ENCODE assay signal across 26 cellular contexts in genomic region chr12:122458105-122459035, GRCh38. TPM values are rescaled to one million over a fixed set of nuclear protein-coding genes. Genes with fewer than 3 reads are reported as not detected.
DNase-seq lines count a peak whose midpoint lies in the region; ATAC-seq, FAIRE-seq and TF ChIP-seq lines count a peak whose summit lies in the region.
"Had no signal": no experiment of that assay in that cellular context is flagged by ENCODE, and none has a peak within 500 bp of the region (broad histone marks: within the 10 kb centered on the region; RNA-seq: fewer than 3 reads in every experiment).

No MANE protein-coding gene starts in this region.

- CTCF ChIA-PET in H1 (lab: Charles Lee; ENCODE audit: partially characterized antibody): interaction anchor here (0.5 to 1.8 kb wide), 3 partner anchors 12 to 233 kb away, joined by 3 to 10 read pairs (median 6); no protein-coding TSS in a partner anchor

- H3K79me1 ChIP-seq in H1 (ENCODE audit: low read depth, low read length): no peaks in the 10 kb centered on the region

- no peak for TF ChIP-seq POLR2A in H1 (IDR thresholded peaks at IDR 0.05; ENCODE audit: control extremely low read depth in 1 of 2, low read depth in 2 of 2, low read length in 2 of 2)

- no peak overlapping the region for H3K4me2 ChIP-seq in H1 (ENCODE audit: insufficient read depth in 1 of 2, low read depth in 2 of 2, low read length in 2 of 2)

- POLR2A ChIA-PET in H1 (lab: Charles Lee; ENCODE audit: partially characterized antibody): interaction anchor here (1.4 to 1.5 kb wide), 2 partner anchors 42 to 69 kb away, joined by 4 read pairs; partner anchors contain the start of genes KNTC1 and RSRC2

- peaks cover 4% of the 10 kb centered on the region for H3K9me3 Mint-ChIP-seq in T-helper 2 cell treated with Interferon-gamma antibody and Interleukin-4, amounts not matched to agents 5 μg/mL and 100 μg/mL, for 36 hours
- H3K9me3 Mint-ChIP-seq in activated T-cell treated with anti-CD3 and anti-CD28 coated beads, Interleukin-2, amount 50 U/mL, for 4 hours: no peaks in the 10 kb centered on the region
- H3K9me3 Mint-ChIP-seq: activated naive CD4-positive, alpha-beta T cell treated with anti-CD3 and anti-CD28 coated beads, Interleukin-2, amount 50 U/mL, for 24 hours; activated T-helper 1 cell treated with anti-CD3 and anti-CD28 coated beads, Interleukin-12 subunit alpha, Interleukin-12 subunit beta, Interleukin-2, Interleukin-4 antibody, amounts not matched to agents 30 ng/mL and 10 ng/mL and 1 ng/mL, durations not matched to agents 14 hours and 24 hours and 36 hours had no signal

- no peak overlapping the region for H4K5ac ChIP-seq in H1 (ENCODE audit: insufficient read length, low read depth, low read length)

- H3K27me3 Mint-ChIP-seq in T-helper 2 cell treated with Interferon-gamma antibody and Interleukin-4, amounts not matched to agents 5 μg/mL and 100 μg/mL, for 36 hours (ENCODE audit: low read depth): no peaks in the 10 kb centered on the region
- no peaks in the 10 kb centered on the region for H3K27me3 Mint-ChIP-seq in activated T-cell treated with anti-CD3 and anti-CD28 coated beads, Interleukin-2, amount 50 U/mL, for 4 hours (ENCODE audit: low read depth)
- H3K27me3 Mint-ChIP-seq: activated naive CD4-positive, alpha-beta T cell treated with anti-CD3 and anti-CD28 coated beads, Interleukin-2, amount 50 U/mL, for 24 hours had no signal

- H3K4ac ChIP-seq in H1 (replicated peaks; ENCODE audit: insufficient read length, low read depth, low read length): no peak overlapping the region

- H3K14ac ChIP-seq in H1 (ENCODE audit: insufficient read length): no peak overlapping the region

- peak overlapping the region; percentile 17 for H3K27ac Mint-ChIP-seq in T-helper 2 cell treated with Interferon-gamma antibody and Interleukin-4, amounts not matched to agents 5 μg/mL and 100 μg/mL, for 36 hours
- H3K27ac Mint-ChIP-seq: activated naive CD4-positive, alpha-beta T cell treated with anti-CD3 and anti-CD28 coated beads, Interleukin-2, amount 50 U/mL, for 24 hours had no signal

- peaks cover 17% of the 10 kb centered on the region for H3K4me1 Mint-ChIP-seq in T-helper 2 cell treated with Interferon-gamma antibody and Interleukin-4, amounts not matched to agents 5 μg/mL and 100 μg/mL, for 36 hours (ENCODE audit: low read depth)
- peaks cover 21% of the 10 kb centered on the region for H3K4me1 Mint-ChIP-seq in activated T-cell treated with anti-CD3 and anti-CD28 coated beads, Interleukin-2, amount 50 U/mL, for 4 hours (ENCODE audit: low read depth)

- no peak overlapping the region for H2BK15ac ChIP-seq in H1 (ENCODE audit: low read length)

- no peak overlapping the region for H3K56ac ChIP-seq in H1 (replicated peaks; ENCODE audit: insufficient read length, low read depth, low read length)

- H2BK5ac ChIP-seq in H1 (ENCODE audit: low read depth, low read length): 0 out of 2 replicates have a peak overlapping the region, but pooled peaks have one; percentile 35

- H4K20me1 ChIP-seq in H1 (replicated peaks in 1 of 2; ENCODE audit: control insufficient read depth in 1 of 2, insufficient read depth in 2 of 2, low read length in 2 of 2): no peaks in the 10 kb centered on the region

- H3K4me1 ChIP-seq in H1 (replicated peaks in 1 of 4; ENCODE audit: control insufficient read depth in 3 of 4, insufficient read depth in 4 of 4, low read length in 3 of 4): no peaks in the 10 kb centered on the region
- H3K4me1 ChIP-seq: lower lobe of right lung had no signal

- WGBS in H1 (ENCODE audit: extremely low coverage in 1 of 2, insufficient coverage in 1 of 2, insufficient read length in 1 of 2, insufficient replicate concordance in 2 of 2, low coverage in 1 of 2, low lambda C conversion rate in 2 of 2, missing lambda C conversion rate in 1 of 2), 2 experiments: 92% methylated on average over 17 of the region's 17 CpGs; no CpG with 5 or more reads in 1 of the 2 experiments

- H3K4me3 Mint-ChIP-seq in T-helper 2 cell treated with Interferon-gamma antibody and Interleukin-4, amounts not matched to agents 5 μg/mL and 100 μg/mL, for 36 hours: no peak overlapping the region
- H3K4me3 Mint-ChIP-seq in activated T-cell treated with anti-CD3 and anti-CD28 coated beads, Interleukin-2, amount 50 U/mL, for 4 hours: no peak overlapping the region
- H3K4me3 Mint-ChIP-seq: activated naive CD4-positive, alpha-beta T cell treated with anti-CD3 and anti-CD28 coated beads, Interleukin-2, amount 50 U/mL, for 24 hours; activated T-helper 1 cell treated with anti-CD3 and anti-CD28 coated beads, Interleukin-12 subunit alpha, Interleukin-12 subunit beta, Interleukin-2, Interleukin-4 antibody, amounts not matched to agents 30 ng/mL and 10 ng/mL and 1 ng/mL, durations not matched to agents 14 hours and 24 hours and 36 hours had no signal

- no peak overlapping the region for H3K9ac ChIP-seq in H1 (replicated peaks in 1 of 4; ENCODE audit: extremely low read depth in 1 of 4, low read depth in 3 of 4, low read length in 3 of 4)

- no peak overlapping the region for H3K23ac ChIP-seq in H1 (ENCODE audit: insufficient read length)

- TF ChIP-seq EP300 in H1 (IDR thresholded peaks at IDR 0.05; ENCODE audit: borderline replicate concordance in 1 of 2, low read depth in 2 of 2, low read length in 2 of 2): no peak

- no peak overlapping the region for H4K91ac ChIP-seq in H1 (replicated peaks; ENCODE audit: insufficient read length, low read length)

- no peak for TF ChIP-seq CTCF in H1 (IDR thresholded peaks at IDR 0.05; ENCODE audit: control extremely low read depth in 1 of 3, insufficient read depth in 1 of 3, low read depth in 1 of 3, low read length in 3 of 3)

- no peak overlapping the region for H2AFZ ChIP-seq in H1 (ENCODE audit: low read length)

- H2BK12ac ChIP-seq in H1 (ENCODE audit: low read depth, low read length): peak overlapping the region; percentile 71; the same call in 1 of the 2 replicates

- H2AK5ac ChIP-seq in H1 (ENCODE audit: low read depth, low read length): peak overlapping the region; percentile 82; the same call in 1 of the 2 replicates

- H3K18ac ChIP-seq in H1 (ENCODE audit: extremely low read depth, low read length): no peak overlapping the region

- H3K27ac ChIP-seq in H1 (ENCODE audit: low read depth, low read length): no peak overlapping the region
- H3K27ac ChIP-seq: lower lobe of right lung, stomach had no signal

- ATAC-seq in activated T-cell treated with anti-CD3 and anti-CD28 coated beads, Interleukin-2, amount 50 U/mL, for 4 hours: no peak
- ATAC-seq: lower lobe of right lung, SK-N-SH treated with all-trans-retinoic acid at 6 μM for 48 hours had no signal

- peak; percentile 13 for FAIRE-seq in HTR-8/SVneo (lab: Jason Lieb, UNC)
- FAIRE-seq in H1 (lab: Jason Lieb, UNC): no peak
- FAIRE-seq: astrocyte, kidney had no signal

- no peak overlapping the region for H4K8ac ChIP-seq in H1 (ENCODE audit: extremely low read depth, insufficient read depth, low read length)

- H3K79me2 ChIP-seq in H1 (ENCODE audit: control insufficient read depth in 1 of 2, insufficient read depth in 2 of 2, low read length in 2 of 2): no peaks in the 10 kb centered on the region

- TF ChIP-seq RAD21 in H1 (IDR thresholded peaks at IDR 0.05 in 1 of 2, conservative IDR thresholded peaks at IDR 0.05 in 1 of 2; ENCODE audit: low read depth in 2 of 2, low read length in 2 of 2): no peak

- H3K27me3 ChIP-seq in H1 (replicated peaks in 1 of 4; ENCODE audit: control insufficient read depth in 3 of 4, extremely low read depth in 1 of 4, insufficient read depth in 3 of 4, low read length in 3 of 4): no peaks in the 10 kb centered on the region
- H3K27me3 ChIP-seq: stomach had no signal

- H2BK20ac ChIP-seq in H1 (ENCODE audit: low read length): no peak overlapping the region

- no peaks in the 10 kb centered on the region for H3K9me3 ChIP-seq in H1 (ENCODE audit: insufficient read depth in 2 of 2, low read depth in 1 of 2, low read length in 1 of 2)
- H3K9me3 ChIP-seq: lower lobe of right lung, stomach had no signal

- no peak overlapping the region for H3K4me3 ChIP-seq in H1 (ENCODE audit: extremely low read depth in 1 of 4, insufficient read depth in 2 of 4, low read depth in 3 of 4, low read length in 4 of 4)
- H3K4me3 ChIP-seq: lower lobe of right lung, stomach had no signal

- H3K23me2 ChIP-seq in H1 (ENCODE audit: low read depth, low read length): no peaks in the 10 kb centered on the region

- DNase-seq in T-helper 2 cell treated with Interferon-gamma antibody and Interleukin-4, amounts not matched to agents 5 μg/mL and 100 μg/mL, for 36 hours (ENCODE audit: low spot score): no peak
- DNase-seq in T-helper 2 cell (no peak), HTR-8/SVneo (ENCODE audit: insufficient read length, low spot score) (no peak), H1 (ENCODE audit: low read depth in 1 of 2, low spot score in 2 of 2) (no peak), NCI-H1436 treated with DMSO at 0.1 percent for 48 hours (lab: John Stamatoyannopoulos, UW) (no peak), LoVo (ENCODE audit: low spot score) (no peak)
- peak; percentile 13 for DNase-seq in stimulated activated CD8-positive, alpha-beta memory T cell treated with anti-CD3 and anti-CD28 coated beads, Interleukin-4, amount 100 ng/mL, for 48 hours
- no peak for DNase-seq in activated T-cell treated with anti-CD3 and anti-CD28 coated beads, Interleukin-2, amount 50 U/mL, for 4 hours
- DNase-seq: activated CD4-positive, CD25-positive, alpha-beta regulatory T cell; central memory CD4-positive, alpha-beta T cell; dermis blood vessel endothelial cell; DND-41; HCEC 1CT; lower lobe of right lung; MM.1S; NCI-H1417; NCI-H2081 treated with DMSO at 0.1 percent for 48 hours; NCI-H345; NCI-H82; trophoblast cell had no signal

- H3K36me3 ChIP-seq in H1 (ENCODE audit: control insufficient read depth in 2 of 4, insufficient read depth in 4 of 4, low read length in 3 of 4): no peaks in the 10 kb centered on the region
- H3K36me3 ChIP-seq: lower lobe of right lung, stomach had no signal

- peaks cover 1% of the 10 kb centered on the region for H3K36me3 Mint-ChIP-seq in T-helper 2 cell treated with Interferon-gamma antibody and Interleukin-4, amounts not matched to agents 5 μg/mL and 100 μg/mL, for 36 hours (ENCODE audit: low read depth)
- H3K36me3 Mint-ChIP-seq in activated T-cell treated with anti-CD3 and anti-CD28 coated beads, Interleukin-2, amount 50 U/mL, for 4 hours (ENCODE audit: insufficient read depth): no peaks in the 10 kb centered on the region
- H3K36me3 Mint-ChIP-seq: activated naive CD4-positive, alpha-beta T cell treated with anti-CD3 and anti-CD28 coated beads, Interleukin-2, amount 50 U/mL, for 24 hours had no signal

- no peak overlapping the region for H2BK120ac ChIP-seq in H1 (replicated peaks; ENCODE audit: low read depth, low read length)

RNA-seq across cellular contexts. Expression of gene CLIP1, which starts 35.9 kb away (rescaled TPM):
- 26.6 and 27.6 TPM in 2 replicates for total RNA-seq in H1 (2021; fragmentation: NEBNext Ultra II Directional; extraction: Animal tissue kit (Norgen Biotek cat#: 25700))
- polyA plus RNA-seq in H1 (2011; rRNA removed): 13.5 and 19.0 TPM in 2 replicates
- 15.2 TPM for polyA plus RNA-seq in H1 (2011; cell fraction: cytosol; rRNA removed)
- 46.3 TPM for polyA plus RNA-seq in H1 (2011; cell fraction: nucleus; rRNA removed)
- 14.4 to 23.7 TPM (median 15.8 TPM) in 4 replicates for polyA plus RNA-seq in H1 (2012, experiment 1 of 2)
- 0.68 TPM for polyA plus RNA-seq in H1 (2012, experiment 2 of 2)
- 20.9 TPM for polyA plus RNA-seq in H1 (2013, experiment 1 of 2)
- 21.3 TPM for polyA plus RNA-seq in H1 (2013, experiment 2 of 2)
- 37.4 and 51.1 TPM in 2 replicates for polyA minus RNA-seq in H1 (2011; rRNA and poly(A)+ RNA removed)
- 18.9 TPM for polyA minus RNA-seq in H1 (2011; cell fraction: cytosol; rRNA and poly(A)+ RNA removed)
- polyA minus RNA-seq in H1 (2011; cell fraction: nucleus; rRNA and poly(A)+ RNA removed): 39.8 TPM
- total RNA-seq in activated T-cell treated with anti-CD3 and anti-CD28 coated beads, Interleukin-2, amount 50 U/mL, for 4 hours: 10 to 100 TPM; 52.6 to 61.1 (median 53.1) TPM

RNA-seq across cellular contexts. Expression of gene ZCCHC8, which starts 42.4 kb away (rescaled TPM):
- 27.4 and 28.9 TPM in 2 replicates for total RNA-seq in H1 (2021; fragmentation: NEBNext Ultra II Directional; extraction: Animal tissue kit (Norgen Biotek cat#: 25700))
- polyA plus RNA-seq in H1 (2011; rRNA removed): 12.1 and 13.8 TPM in 2 replicates
- polyA plus RNA-seq in H1 (2011; cell fraction: cytosol; rRNA removed): 20.5 TPM
- 22.8 TPM for polyA plus RNA-seq in H1 (2011; cell fraction: nucleus; rRNA removed)
- 18.1 to 23.6 TPM (median 19.9 TPM) in 4 replicates for polyA plus RNA-seq in H1 (2012, experiment 1 of 2)
- 2.5 TPM for polyA plus RNA-seq in H1 (2012, experiment 2 of 2)
- polyA plus RNA-seq in H1 (2013, experiment 1 of 2): 22.3 TPM
- polyA plus RNA-seq in H1 (2013, experiment 2 of 2): 20.5 TPM
- 16.7 and 17.3 TPM in 2 replicates for polyA minus RNA-seq in H1 (2011; rRNA and poly(A)+ RNA removed)
- polyA minus RNA-seq in H1 (2011; cell fraction: cytosol; rRNA and poly(A)+ RNA removed): 12.0 TPM
- 12.4 TPM for polyA minus RNA-seq in H1 (2011; cell fraction: nucleus; rRNA and poly(A)+ RNA removed)
- total RNA-seq in activated T-cell treated with anti-CD3 and anti-CD28 coated beads, Interleukin-2, amount 50 U/mL, for 4 hours: 10 to 100 TPM; 27.2 to 33.5 (median 29.7) TPM
